ENCODE assay signal across 16 cellular contexts in genomic region chrX:66919280-66919832, GRCh38.
"Had no signal": no experiment of that assay in that cellular context is flagged by ENCODE, and none has a peak within 500 bp of the region (broad histone marks: within the 10 kb centered on the region; RNA-seq: fewer than 3 reads in every experiment).

No MANE protein-coding gene starts in this region.

- FAIRE-seq: frontal cortex had no signal

- DNase-seq: activated CD4-positive, CD25-positive, alpha-beta regulatory T cell treated with anti-CD3 and anti-CD28 coated beads, Interleukin-2, amount 50 U/mL, for 72 hours; activated naive CD4-positive, alpha-beta T cell; activated naive CD8-positive, alpha-beta T cell treated with anti-CD3 and anti-CD28 coated beads, Interleukin-2, amount 10 ng/mL, durations not matched to agents 7 days and 5 days; activated T-cell treated with anti-CD3 and anti-CD28 coated beads for 4 hours; anterior cingulate cortex; effector memory CD8-positive, alpha-beta T cell; heart left ventricle; left lung; mammary epithelial cell; naive thymus-derived CD4-positive, alpha-beta T cell; psoas muscle; right lobe of liver; stomach; testis; upper lobe of left lung had no signal

- H3K4me1 ChIP-seq: heart left ventricle, left lung, psoas muscle, right lobe of liver, stomach, testis, upper lobe of left lung had no signal

- H3K27ac ChIP-seq: heart left ventricle, left lung, psoas muscle, right lobe of liver, stomach, testis, upper lobe of left lung had no signal

- ATAC-seq: effector memory CD8-positive, alpha-beta T cell; heart left ventricle; left lung; naive thymus-derived CD4-positive, alpha-beta T cell; psoas muscle had no signal

- H3K27me3 ChIP-seq: heart left ventricle, left lung, right lobe of liver, stomach, testis, upper lobe of left lung had no signal

- H3K4me3 ChIP-seq: heart left ventricle, left lung, psoas muscle, right lobe of liver, stomach, testis, upper lobe of left lung had no signal

- H3K36me3 ChIP-seq: heart left ventricle, left lung, right lobe of liver, stomach, upper lobe of left lung had no signal

- H3K9me3 ChIP-seq: left lung, psoas muscle, right lobe of liver, testis had no signal
